ENCODE assay signal across 9 cellular contexts in genomic region chr16:88287219-88287618, GRCh38.
A peak's percentile ranks its signal among the peaks of the same experiment; 100 is the strongest.
DNase-seq lines count a peak whose midpoint lies in the region; ATAC-seq and TF ChIP-seq lines count a peak whose summit lies in the region.
"Had no signal": no experiment of that assay in that cellular context is flagged by ENCODE, and none has a peak within 500 bp of the region (broad histone marks: within the 10 kb centered on the region; RNA-seq: fewer than 3 reads in every experiment).

No MANE protein-coding gene starts in this region.

- H3K36me3 ChIP-seq in cardiac muscle cell (no peaks in the 10 kb centered on the region), Loucy (ENCODE audit: insufficient read depth, low read length) (no peaks in the 10 kb centered on the region), colonic mucosa (no peaks in the 10 kb centered on the region), gastroesophageal sphincter (no peaks in the 10 kb centered on the region)

- H2AFZ ChIP-seq in Loucy (ENCODE audit: low read length), result no peak overlapping the region

- no peaks in the 10 kb centered on the region for H3K9me2 ChIP-seq in Loucy (replicated peaks; ENCODE audit: low read depth, low read length)

- no peaks in the 10 kb centered on the region for H4K20me1 ChIP-seq in Loucy (ENCODE audit: insufficient read depth, low read length, poor library complexity, severe bottlenecking)

- no peaks in the 10 kb centered on the region for H3K79me2 ChIP-seq in Loucy (ENCODE audit: insufficient read depth, low read length)

- no peak for DNase-seq in cardiac muscle cell (ENCODE audit: low read depth in 1 of 2, low spot score in 1 of 2)
- no peak for DNase-seq in cardiac septum (ENCODE audit: low spot score)
- DNase-seq in colonic mucosa, result no peak
- peak; percentile 63 for DNase-seq in stimulated activated CD8-positive, alpha-beta memory T cell treated with anti-CD3 and anti-CD28 coated beads, Interleukin-4, amount 100 ng/mL, for 48 hours
- no peak for DNase-seq in NCI-H1092 (lab: John Stamatoyannopoulos, UW)
- no peak for DNase-seq in left colon
- DNase-seq: naive B cell had no signal

- TF ChIP-seq EP300 in gastroesophageal sphincter (IDR thresholded peaks at IDR 0.05), result no peak

- H3K27me3 ChIP-seq in cardiac muscle cell (no peaks in the 10 kb centered on the region), Loucy (ENCODE audit: insufficient read depth, low read length, poor library complexity, severe bottlenecking) (no peaks in the 10 kb centered on the region), colonic mucosa (no peaks in the 10 kb centered on the region), gastroesophageal sphincter (peaks cover 18% of the 10 kb centered on the region)

- ATAC-seq in gastroesophageal sphincter, result no peak
- ATAC-seq in left colon, result no peak

- TF ChIP-seq CTCF in cardiac muscle cell (IDR thresholded peaks at IDR 0.05; ENCODE audit: low read depth, low read length), result peak; percentile 48
- TF ChIP-seq CTCF in Loucy (conservative IDR thresholded peaks at IDR 0.05; ENCODE audit: low read length), result peak; percentile 60
- TF ChIP-seq CTCF in colonic mucosa (IDR thresholded peaks at IDR 0.05), result peak; percentile 29
- peak in 2 of 4 experiments; percentile 25 to 40 for TF ChIP-seq CTCF in gastroesophageal sphincter (IDR thresholded peaks at IDR 0.05)

- H3K9ac ChIP-seq in Loucy (ENCODE audit: low read depth, low read length, poor library complexity, severe bottlenecking), result no peak overlapping the region
- H3K9ac ChIP-seq in colonic mucosa (ENCODE audit: low read depth in 2 of 2, low read length in 2 of 2), result no peak overlapping the region

- H3K4me1 ChIP-seq in cardiac muscle cell (ENCODE audit: low read depth) (no peaks in the 10 kb centered on the region), Loucy (ENCODE audit: insufficient read depth, low read length, poor library complexity, severe bottlenecking) (no peaks in the 10 kb centered on the region), colonic mucosa (no peaks in the 10 kb centered on the region), gastroesophageal sphincter (peaks cover 0 to 10% (median 3%) of the 10 kb centered on the region in 3 donors)

- no peak overlapping the region for H3K27ac ChIP-seq in cardiac muscle cell
- H3K27ac ChIP-seq in colonic mucosa, result no peak overlapping the region
- H3K27ac ChIP-seq in gastroesophageal sphincter, result no peak overlapping the region

- H3K9me3 ChIP-seq in cardiac muscle cell (ENCODE audit: low read depth) (no peaks in the 10 kb centered on the region), Loucy (ENCODE audit: insufficient read depth, low read depth, low read length) (no peaks in the 10 kb centered on the region; the same call in 1 of the 2 replicates), colonic mucosa (no peaks in the 10 kb centered on the region), gastroesophageal sphincter (peaks cover 0 to 30% (median 0%) of the 10 kb centered on the region in 3 donors)

- H3K4me3 ChIP-seq in cardiac muscle cell, result no peak overlapping the region
- H3K4me3 ChIP-seq in Loucy (ENCODE audit: low read length, poor library complexity, severe bottlenecking), result no peak overlapping the region
- no peak overlapping the region for H3K4me3 ChIP-seq in colonic mucosa
- no peak overlapping the region for H3K4me3 ChIP-seq in gastroesophageal sphincter

- no peaks in the 10 kb centered on the region for H3F3A ChIP-seq in Loucy (ENCODE audit: low read depth)

- intact Hi-C loops in cardiac septum (cut with DNase I), result no loop called here
- intact Hi-C loops in colonic mucosa (cut with DNase I), result no loop called here
- intact Hi-C loops in left colon (cut with DNase I, micrococcal nuclease), result no loop called here

- WGBS in gastroesophageal sphincter (ENCODE audit: low coverage in 1 of 2), 2 donors, result 60 to 70% methylated on average over 1 to 2 of the region's 3 CpGs

- TF ChIP-seq POLR2A in gastroesophageal sphincter (IDR thresholded peaks at IDR 0.05), result no peak

- H3K4me2 ChIP-seq in Loucy (ENCODE audit: low read depth, low read length, poor library complexity, severe bottlenecking), result no peak overlapping the region
